2 cellular contexts compared by ENCODE assay signal in the genomic region with DNA sequence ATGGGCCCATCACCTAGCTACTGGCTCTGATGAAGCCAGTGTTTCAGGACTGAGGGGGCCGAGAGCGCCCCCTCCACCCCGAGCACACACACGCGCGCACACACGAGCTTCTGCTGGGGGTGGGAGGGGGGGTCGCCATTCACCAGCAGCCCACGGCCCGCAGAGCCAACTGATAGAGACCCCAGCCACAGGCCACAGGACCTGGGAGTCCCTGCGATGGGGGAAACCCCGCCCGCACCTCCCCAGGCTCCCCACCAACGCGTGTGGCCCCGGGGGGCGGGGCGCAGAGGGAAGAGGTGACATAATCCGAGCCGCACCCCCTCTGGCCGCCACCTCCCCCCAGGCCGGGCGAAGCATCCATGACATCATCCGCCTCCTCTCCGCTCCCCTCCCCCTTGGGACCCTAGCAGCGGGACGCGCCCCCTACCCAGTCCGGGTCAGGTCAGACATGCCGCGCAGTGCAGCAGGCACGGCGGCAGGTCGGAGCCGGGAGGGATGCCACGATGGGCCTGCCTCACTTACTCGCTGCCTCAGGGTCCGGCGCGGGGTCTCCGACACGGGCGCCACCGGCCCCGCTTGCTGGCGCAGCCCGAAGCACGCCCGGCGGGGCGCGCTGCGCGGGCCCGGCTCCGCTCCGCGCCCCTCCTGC.
TF ChIP-seq lines count a peak whose summit lies in the region.

A gene (minus strand): TSS at position 617 of the 649 bp plus-strand sequence. CDS start 6,386 bp downstream, outside the sequence.

TF ChIP-seq in A549, 52 proteins besides CTCF, POLR2A, EP300 and RAD21 (continued from another document):
- no peak for TF ChIP-seq FOSL2 (IDR thresholded peaks at IDR 0.05)
- TF ChIP-seq FOSL2 (CRISPR knock-in tag; IDR thresholded peaks at IDR 0.05): peak; percentile 48; the same call in 1 of the 2 replicates
- no peak for TF ChIP-seq NR3C1 (IDR thresholded peaks at IDR 0.05)
- TF ChIP-seq PHF8 (IDR thresholded peaks at IDR 0.05; ENCODE audit: borderline replicate concordance, low read depth): peak; percentile 27; the same call in 1 of the 2 replicates

TF ChIP-seq in H1, 55 proteins besides CTCF, POLR2A, EP300 and RAD21 (continued from another document):
- TF ChIP-seq, protein P1, sequence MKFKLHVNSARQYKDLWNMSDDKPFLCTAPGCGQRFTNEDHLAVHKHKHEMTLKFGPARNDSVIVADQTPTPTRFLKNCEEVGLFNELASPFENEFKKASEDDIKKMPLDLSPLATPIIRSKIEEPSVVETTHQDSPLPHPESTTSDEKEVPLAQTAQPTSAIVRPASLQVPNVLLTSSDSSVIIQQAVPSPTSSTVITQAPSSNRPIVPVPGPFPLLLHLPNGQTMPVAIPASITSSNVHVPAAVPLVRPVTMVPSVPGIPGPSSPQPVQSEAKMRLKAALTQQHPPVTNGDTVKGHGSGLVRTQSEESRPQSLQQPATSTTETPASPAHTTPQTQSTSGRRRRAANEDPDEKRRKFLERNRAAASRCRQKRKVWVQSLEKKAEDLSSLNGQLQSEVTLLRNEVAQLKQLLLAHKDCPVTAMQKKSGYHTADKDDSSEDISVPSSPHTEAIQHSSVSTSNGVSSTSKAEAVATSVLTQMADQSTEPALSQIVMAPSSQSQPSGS (IDR thresholded peaks at IDR 0.05; ENCODE audit: low read length): peak; percentile 98
- TF ChIP-seq TEAD4 (IDR thresholded peaks at IDR 0.05; ENCODE audit: low read depth, low read length) (peak; percentile 22; the same call in 1 of the 2 replicates), SIX5 (IDR thresholded peaks at IDR 0.05; ENCODE audit: low read depth, low read length) (no peak), JUN (IDR thresholded peaks at IDR 0.05; ENCODE audit: low read depth, low read length) (peak; percentile 82), TAF1 (IDR thresholded peaks at IDR 0.05; ENCODE audit: low read depth, low read length) (peak; percentile 41; the same call in 1 of the 2 replicates), JUND (IDR thresholded peaks at IDR 0.05; ENCODE audit: low read length) (peak; percentile 86), ASH2L (IDR thresholded peaks at IDR 0.05; ENCODE audit: low read length) (no peak), SP4 (IDR thresholded peaks at IDR 0.05; ENCODE audit: low read length) (peak; percentile 12; the same call in 1 of the 2 replicates), YY1 (IDR thresholded peaks at IDR 0.05; ENCODE audit: low read depth, low read length) (0 out of 2 replicates have a peak, but pooled peaks have one; percentile 5), TCF12 (IDR thresholded peaks at IDR 0.05; ENCODE audit: low read depth, low read length) (no peak), EZH2 (IDR thresholded peaks at IDR 0.05; ENCODE audit: low read depth, low read length, severe bottlenecking) (no peak), HDAC2 (IDR thresholded peaks at IDR 0.05; ENCODE audit: borderline replicate concordance in 1 of 2, low read depth in 2 of 2, low read length in 2 of 2) (peak in 1 of 2 experiments; percentile 17; a peak in 1 of 4 replicates), PHF8 (conservative IDR thresholded peaks at IDR 0.05; ENCODE audit: low read depth, low read length) (peak; percentile 86), CHD2 (IDR thresholded peaks at IDR 0.05; ENCODE audit: low read length) (0 out of 2 replicates have a peak, but pooled peaks have one; percentile 11), MAFK (IDR thresholded peaks at IDR 0.05; ENCODE audit: low read depth, low read length) (no peak), RBBP5 (IDR thresholded peaks at IDR 0.05; ENCODE audit: borderline replicate concordance, low read depth, low read length) (peak; percentile 15; the same call in 1 of the 2 replicates), TAF7 (optimal IDR thresholded peaks at IDR 0.05; ENCODE audit: borderline replicate concordance, low read depth, low read length) (peak; percentile 10), ZNF274 (IDR thresholded peaks at IDR 0.05; ENCODE audit: borderline replicate concordance, extremely low read depth, low read length) (no peak), CBX5 (IDR thresholded peaks at IDR 0.05; ENCODE audit: low read depth, low read length) (no peak), SP1 (IDR thresholded peaks at IDR 0.05; ENCODE audit: low read depth, low read length) (peak; percentile 55; the same call in 1 of the 2 replicates), POLR2AphosphoS5 (IDR thresholded peaks at IDR 0.05; ENCODE audit: low read depth, low read length) (peak; percentile 63; the same call in 1 of the 2 replicates), CTBP2 (IDR thresholded peaks at IDR 0.05; ENCODE audit: borderline replicate concordance, insufficient read depth, insufficient read length, low read length) (no peak), NANOG (IDR thresholded peaks at IDR 0.05; ENCODE audit: insufficient read depth, low read depth, low read length, poor library complexity, severe bottlenecking) (no peak), SIN3A (conservative IDR thresholded peaks at IDR 0.05 in 1 of 2, IDR thresholded peaks at IDR 0.05 in 1 of 2; ENCODE audit: low read depth in 1 of 2, low read length in 2 of 2) (peak in 1 of 2 experiments; percentile 87; a peak in 2 of 4 replicates), TBP (IDR thresholded peaks at IDR 0.05; ENCODE audit: low read depth, low read length) (no peak), KDM5A (IDR thresholded peaks at IDR 0.05; ENCODE audit: low read length) (no peak)
- TF ChIP-seq, protein P2, sequence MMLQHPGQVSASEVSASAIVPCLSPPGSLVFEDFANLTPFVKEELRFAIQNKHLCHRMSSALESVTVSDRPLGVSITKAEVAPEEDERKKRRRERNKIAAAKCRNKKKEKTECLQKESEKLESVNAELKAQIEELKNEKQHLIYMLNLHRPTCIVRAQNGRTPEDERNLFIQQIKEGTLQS (IDR thresholded peaks at IDR 0.05; ENCODE audit: insufficient read depth, low read depth, low read length): 0 out of 2 replicates have a peak, but pooled peaks have one; percentile 56
- TF ChIP-seq, protein P3, sequence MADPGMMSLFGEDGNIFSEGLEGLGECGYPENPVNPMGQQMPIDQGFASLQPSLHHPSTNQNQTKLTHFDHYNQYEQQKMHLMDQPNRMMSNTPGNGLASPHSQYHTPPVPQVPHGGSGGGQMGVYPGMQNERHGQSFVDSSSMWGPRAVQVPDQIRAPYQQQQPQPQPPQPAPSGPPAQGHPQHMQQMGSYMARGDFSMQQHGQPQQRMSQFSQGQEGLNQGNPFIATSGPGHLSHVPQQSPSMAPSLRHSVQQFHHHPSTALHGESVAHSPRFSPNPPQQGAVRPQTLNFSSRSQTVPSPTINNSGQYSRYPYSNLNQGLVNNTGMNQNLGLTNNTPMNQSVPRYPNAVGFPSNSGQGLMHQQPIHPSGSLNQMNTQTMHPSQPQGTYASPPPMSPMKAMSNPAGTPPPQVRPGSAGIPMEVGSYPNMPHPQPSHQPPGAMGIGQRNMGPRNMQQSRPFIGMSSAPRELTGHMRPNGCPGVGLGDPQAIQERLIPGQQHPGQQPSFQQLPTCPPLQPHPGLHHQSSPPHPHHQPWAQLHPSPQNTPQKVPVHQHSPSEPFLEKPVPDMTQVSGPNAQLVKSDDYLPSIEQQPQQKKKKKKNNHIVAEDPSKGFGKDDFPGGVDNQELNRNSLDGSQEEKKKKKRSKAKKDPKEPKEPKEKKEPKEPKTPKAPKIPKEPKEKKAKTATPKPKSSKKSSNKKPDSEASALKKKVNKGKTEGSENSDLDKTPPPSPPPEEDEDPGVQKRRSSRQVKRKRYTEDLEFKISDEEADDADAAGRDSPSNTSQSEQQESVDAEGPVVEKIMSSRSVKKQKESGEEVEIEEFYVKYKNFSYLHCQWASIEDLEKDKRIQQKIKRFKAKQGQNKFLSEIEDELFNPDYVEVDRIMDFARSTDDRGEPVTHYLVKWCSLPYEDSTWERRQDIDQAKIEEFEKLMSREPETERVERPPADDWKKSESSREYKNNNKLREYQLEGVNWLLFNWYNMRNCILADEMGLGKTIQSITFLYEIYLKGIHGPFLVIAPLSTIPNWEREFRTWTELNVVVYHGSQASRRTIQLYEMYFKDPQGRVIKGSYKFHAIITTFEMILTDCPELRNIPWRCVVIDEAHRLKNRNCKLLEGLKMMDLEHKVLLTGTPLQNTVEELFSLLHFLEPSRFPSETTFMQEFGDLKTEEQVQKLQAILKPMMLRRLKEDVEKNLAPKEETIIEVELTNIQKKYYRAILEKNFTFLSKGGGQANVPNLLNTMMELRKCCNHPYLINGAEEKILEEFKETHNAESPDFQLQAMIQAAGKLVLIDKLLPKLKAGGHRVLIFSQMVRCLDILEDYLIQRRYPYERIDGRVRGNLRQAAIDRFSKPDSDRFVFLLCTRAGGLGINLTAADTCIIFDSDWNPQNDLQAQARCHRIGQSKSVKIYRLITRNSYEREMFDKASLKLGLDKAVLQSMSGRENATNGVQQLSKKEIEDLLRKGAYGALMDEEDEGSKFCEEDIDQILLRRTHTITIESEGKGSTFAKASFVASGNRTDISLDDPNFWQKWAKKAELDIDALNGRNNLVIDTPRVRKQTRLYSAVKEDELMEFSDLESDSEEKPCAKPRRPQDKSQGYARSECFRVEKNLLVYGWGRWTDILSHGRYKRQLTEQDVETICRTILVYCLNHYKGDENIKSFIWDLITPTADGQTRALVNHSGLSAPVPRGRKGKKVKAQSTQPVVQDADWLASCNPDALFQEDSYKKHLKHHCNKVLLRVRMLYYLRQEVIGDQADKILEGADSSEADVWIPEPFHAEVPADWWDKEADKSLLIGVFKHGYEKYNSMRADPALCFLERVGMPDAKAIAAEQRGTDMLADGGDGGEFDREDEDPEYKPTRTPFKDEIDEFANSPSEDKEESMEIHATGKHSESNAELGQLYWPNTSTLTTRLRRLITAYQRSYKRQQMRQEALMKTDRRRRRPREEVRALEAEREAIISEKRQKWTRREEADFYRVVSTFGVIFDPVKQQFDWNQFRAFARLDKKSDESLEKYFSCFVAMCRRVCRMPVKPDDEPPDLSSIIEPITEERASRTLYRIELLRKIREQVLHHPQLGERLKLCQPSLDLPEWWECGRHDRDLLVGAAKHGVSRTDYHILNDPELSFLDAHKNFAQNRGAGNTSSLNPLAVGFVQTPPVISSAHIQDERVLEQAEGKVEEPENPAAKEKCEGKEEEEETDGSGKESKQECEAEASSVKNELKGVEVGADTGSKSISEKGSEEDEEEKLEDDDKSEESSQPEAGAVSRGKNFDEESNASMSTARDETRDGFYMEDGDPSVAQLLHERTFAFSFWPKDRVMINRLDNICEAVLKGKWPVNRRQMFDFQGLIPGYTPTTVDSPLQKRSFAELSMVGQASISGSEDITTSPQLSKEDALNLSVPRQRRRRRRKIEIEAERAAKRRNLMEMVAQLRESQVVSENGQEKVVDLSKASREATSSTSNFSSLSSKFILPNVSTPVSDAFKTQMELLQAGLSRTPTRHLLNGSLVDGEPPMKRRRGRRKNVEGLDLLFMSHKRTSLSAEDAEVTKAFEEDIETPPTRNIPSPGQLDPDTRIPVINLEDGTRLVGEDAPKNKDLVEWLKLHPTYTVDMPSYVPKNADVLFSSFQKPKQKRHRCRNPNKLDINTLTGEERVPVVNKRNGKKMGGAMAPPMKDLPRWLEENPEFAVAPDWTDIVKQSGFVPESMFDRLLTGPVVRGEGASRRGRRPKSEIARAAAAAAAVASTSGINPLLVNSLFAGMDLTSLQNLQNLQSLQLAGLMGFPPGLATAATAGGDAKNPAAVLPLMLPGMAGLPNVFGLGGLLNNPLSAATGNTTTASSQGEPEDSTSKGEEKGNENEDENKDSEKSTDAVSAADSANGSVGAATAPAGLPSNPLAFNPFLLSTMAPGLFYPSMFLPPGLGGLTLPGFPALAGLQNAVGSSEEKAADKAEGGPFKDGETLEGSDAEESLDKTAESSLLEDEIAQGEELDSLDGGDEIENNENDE (IDR thresholded peaks at IDR 0.05; ENCODE audit: insufficient replicate concordance, low read length): no peak
- TF ChIP-seq, protein P4, sequence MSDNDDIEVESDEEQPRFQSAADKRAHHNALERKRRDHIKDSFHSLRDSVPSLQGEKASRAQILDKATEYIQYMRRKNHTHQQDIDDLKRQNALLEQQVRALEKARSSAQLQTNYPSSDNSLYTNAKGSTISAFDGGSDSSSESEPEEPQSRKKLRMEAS (IDR thresholded peaks at IDR 0.05): peak; percentile 43; the same call in 1 of the 2 replicates
